Comparison of ENCODE assay signal across 1 cellular context in the genomic region with DNA sequence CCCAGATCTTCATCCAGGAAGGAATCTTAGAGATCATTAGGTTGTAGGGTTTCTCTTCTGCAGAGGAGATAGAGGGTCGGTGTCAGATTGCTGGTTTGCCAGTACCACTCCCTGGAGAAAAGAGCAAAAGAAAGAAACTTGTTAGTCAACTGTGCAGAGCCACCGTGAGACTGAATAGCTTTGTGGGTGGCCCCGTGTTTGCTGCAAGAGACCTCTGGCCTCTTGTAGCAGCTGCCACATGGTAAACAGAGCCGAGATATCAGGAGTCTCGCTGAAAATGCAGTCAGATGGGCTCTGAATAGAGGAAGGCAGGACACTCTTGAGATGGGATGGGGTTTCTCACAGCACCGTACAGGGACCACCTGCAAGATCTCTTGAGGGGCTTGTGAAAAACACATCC.
TF ChIP-seq lines count a peak whose summit lies in the region.

No MANE protein-coding gene starts in this region.

TF ChIP-seq in HepG2, 621 proteins besides CTCF, POLR2A, EP300 and RAD21 (continued from another document and continues in another):
- TF ChIP-seq TOPORS (CRISPR knock-in tag; IDR thresholded peaks at IDR 0.05) = 0 out of 2 replicates have a peak, but pooled peaks have one; percentile 27
- TF ChIP-seq, protein P1, sequence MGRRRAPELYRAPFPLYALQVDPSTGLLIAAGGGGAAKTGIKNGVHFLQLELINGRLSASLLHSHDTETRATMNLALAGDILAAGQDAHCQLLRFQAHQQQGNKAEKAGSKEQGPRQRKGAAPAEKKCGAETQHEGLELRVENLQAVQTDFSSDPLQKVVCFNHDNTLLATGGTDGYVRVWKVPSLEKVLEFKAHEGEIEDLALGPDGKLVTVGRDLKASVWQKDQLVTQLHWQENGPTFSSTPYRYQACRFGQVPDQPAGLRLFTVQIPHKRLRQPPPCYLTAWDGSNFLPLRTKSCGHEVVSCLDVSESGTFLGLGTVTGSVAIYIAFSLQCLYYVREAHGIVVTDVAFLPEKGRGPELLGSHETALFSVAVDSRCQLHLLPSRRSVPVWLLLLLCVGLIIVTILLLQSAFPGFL (CRISPR knock-in tag; IDR thresholded peaks at IDR 0.05) = no peak
- peak; percentile 75 for TF ChIP-seq FOXA3 (CRISPR knock-in tag; IDR thresholded peaks at IDR 0.05)
- peak; percentile 31; the same call in 1 of the 2 replicates for TF ChIP-seq SP5 (CRISPR knock-in tag; IDR thresholded peaks at IDR 0.05; ENCODE audit: borderline replicate concordance, low read depth)
- TF ChIP-seq, protein P2, sequence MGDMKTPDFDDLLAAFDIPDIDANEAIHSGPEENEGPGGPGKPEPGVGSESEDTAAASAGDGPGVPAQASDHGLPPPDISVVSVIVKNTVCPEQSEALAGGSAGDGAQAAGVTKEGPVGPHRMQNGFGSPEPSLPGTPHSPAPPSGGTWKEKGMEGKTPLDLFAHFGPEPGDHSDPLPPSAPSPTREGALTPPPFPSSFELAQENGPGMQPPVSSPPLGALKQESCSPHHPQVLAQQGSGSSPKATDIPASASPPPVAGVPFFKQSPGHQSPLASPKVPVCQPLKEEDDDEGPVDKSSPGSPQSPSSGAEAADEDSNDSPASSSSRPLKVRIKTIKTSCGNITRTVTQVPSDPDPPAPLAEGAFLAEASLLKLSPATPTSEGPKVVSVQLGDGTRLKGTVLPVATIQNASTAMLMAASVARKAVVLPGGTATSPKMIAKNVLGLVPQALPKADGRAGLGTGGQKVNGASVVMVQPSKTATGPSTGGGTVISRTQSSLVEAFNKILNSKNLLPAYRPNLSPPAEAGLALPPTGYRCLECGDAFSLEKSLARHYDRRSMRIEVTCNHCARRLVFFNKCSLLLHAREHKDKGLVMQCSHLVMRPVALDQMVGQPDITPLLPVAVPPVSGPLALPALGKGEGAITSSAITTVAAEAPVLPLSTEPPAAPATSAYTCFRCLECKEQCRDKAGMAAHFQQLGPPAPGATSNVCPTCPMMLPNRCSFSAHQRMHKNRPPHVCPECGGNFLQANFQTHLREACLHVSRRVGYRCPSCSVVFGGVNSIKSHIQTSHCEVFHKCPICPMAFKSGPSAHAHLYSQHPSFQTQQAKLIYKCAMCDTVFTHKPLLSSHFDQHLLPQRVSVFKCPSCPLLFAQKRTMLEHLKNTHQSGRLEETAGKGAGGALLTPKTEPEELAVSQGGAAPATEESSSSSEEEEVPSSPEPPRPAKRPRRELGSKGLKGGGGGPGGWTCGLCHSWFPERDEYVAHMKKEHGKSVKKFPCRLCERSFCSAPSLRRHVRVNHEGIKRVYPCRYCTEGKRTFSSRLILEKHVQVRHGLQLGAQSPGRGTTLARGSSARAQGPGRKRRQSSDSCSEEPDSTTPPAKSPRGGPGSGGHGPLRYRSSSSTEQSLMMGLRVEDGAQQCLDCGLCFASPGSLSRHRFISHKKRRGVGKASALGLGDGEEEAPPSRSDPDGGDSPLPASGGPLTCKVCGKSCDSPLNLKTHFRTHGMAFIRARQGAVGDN (CRISPR knock-in tag; IDR thresholded peaks at IDR 0.05) = peak; percentile 33; the same call in 1 of the 2 replicates
- TF ChIP-seq NR2F6 (IDR thresholded peaks at IDR 0.05) = peak; percentile 82
- TF ChIP-seq NR2F6 (CRISPR knock-in tag; IDR thresholded peaks at IDR 0.05) = peak; percentile 86
- no peak for TF ChIP-seq SATB2 (CRISPR knock-in tag; IDR thresholded peaks at IDR 0.05)
- TF ChIP-seq PPARG (CRISPR knock-in tag; conservative IDR thresholded peaks at IDR 0.05) = peak; percentile 33; the same call in 1 of the 2 replicates
- TF ChIP-seq ZNF292 (CRISPR knock-in tag; IDR thresholded peaks at IDR 0.05; ENCODE audit: borderline replicate concordance, low read depth) = peak; percentile 72; the same call in 1 of the 2 replicates
- TF ChIP-seq ZNF619 (CRISPR knock-in tag; IDR thresholded peaks at IDR 0.05) = no peak
- 0 out of 2 replicates have a peak, but pooled peaks have one; percentile 61 for TF ChIP-seq ZNF614 (CRISPR knock-in tag; IDR thresholded peaks at IDR 0.05; ENCODE audit: borderline replicate concordance)
- TF ChIP-seq, protein P3, sequence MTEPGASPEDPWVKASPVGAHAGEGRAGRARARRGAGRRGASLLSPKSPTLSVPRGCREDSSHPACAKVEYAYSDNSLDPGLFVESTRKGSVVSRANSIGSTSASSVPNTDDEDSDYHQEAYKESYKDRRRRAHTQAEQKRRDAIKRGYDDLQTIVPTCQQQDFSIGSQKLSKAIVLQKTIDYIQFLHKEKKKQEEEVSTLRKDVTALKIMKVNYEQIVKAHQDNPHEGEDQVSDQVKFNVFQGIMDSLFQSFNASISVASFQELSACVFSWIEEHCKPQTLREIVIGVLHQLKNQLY (CRISPR knock-in tag; IDR thresholded peaks at IDR 0.05) = no peak
- peak; percentile 54; the same call in 1 of the 2 replicates for TF ChIP-seq FOXJ3 (CRISPR knock-in tag; IDR thresholded peaks at IDR 0.05; ENCODE audit: borderline replicate concordance)
- TF ChIP-seq TBL1XR1 (IDR thresholded peaks at IDR 0.05; ENCODE audit: borderline replicate concordance, low read length, partially characterized antibody) = no peak
- TF ChIP-seq FOXO1 (CRISPR knock-in tag; IDR thresholded peaks at IDR 0.05) = peak; percentile 68
- peak; percentile 57; the same call in 1 of the 2 replicates for TF ChIP-seq ERF (CRISPR knock-in tag; IDR thresholded peaks at IDR 0.05)
- 0 out of 2 replicates have a peak, but pooled peaks have one; percentile 23 for TF ChIP-seq ZSCAN31 (CRISPR knock-in tag; IDR thresholded peaks at IDR 0.05; ENCODE audit: low read depth)
- TF ChIP-seq ZNF33A (CRISPR knock-in tag; IDR thresholded peaks at IDR 0.05; ENCODE audit: borderline replicate concordance) = no peak
- TF ChIP-seq ZNF556 (CRISPR knock-in tag; IDR thresholded peaks at IDR 0.05; ENCODE audit: borderline replicate concordance) = peak; percentile 42; the same call in 1 of the 2 replicates
- TF ChIP-seq SOX13 (IDR thresholded peaks at IDR 0.05) = no peak
- TF ChIP-seq SOX13 (CRISPR knock-in tag; conservative IDR thresholded peaks at IDR 0.05 in 1 of 2, IDR thresholded peaks at IDR 0.05 in 1 of 2) = peak in 1 of 2 experiments; percentile 67; a peak in 2 of 4 replicates
- TF ChIP-seq ZNF331 (CRISPR knock-in tag; IDR thresholded peaks at IDR 0.05) = peak; percentile 64; the same call in 1 of the 2 replicates
- TF ChIP-seq ZNF275 (CRISPR knock-in tag; IDR thresholded peaks at IDR 0.05; ENCODE audit: borderline replicate concordance) = no peak
- no peak for TF ChIP-seq GABPA (IDR thresholded peaks at IDR 0.05; ENCODE audit: low read depth, low read length)
- no peak for TF ChIP-seq GABPA (CRISPR knock-in tag; IDR thresholded peaks at IDR 0.05; ENCODE audit: low read depth)
- TF ChIP-seq KDM6A (CRISPR knock-in tag; IDR thresholded peaks at IDR 0.05; ENCODE audit: low read depth) = peak; percentile 32; the same call in 1 of the 2 replicates
- TF ChIP-seq XRCC5 (optimal IDR thresholded peaks at IDR 0.05; ENCODE audit: low read length) = peak; percentile 40
- peak; percentile 49; the same call in 1 of the 2 replicates for TF ChIP-seq SAP130 (CRISPR knock-in tag; IDR thresholded peaks at IDR 0.05; ENCODE audit: low read depth)
- no peak for TF ChIP-seq TEAD3 (CRISPR knock-in tag; optimal IDR thresholded peaks at IDR 0.05; ENCODE audit: borderline replicate concordance)
- TF ChIP-seq ELF3 (CRISPR knock-in tag; IDR thresholded peaks at IDR 0.05) = peak; percentile 35; the same call in 1 of the 2 replicates
- TF ChIP-seq ZNF747 (CRISPR knock-in tag; IDR thresholded peaks at IDR 0.05; ENCODE audit: borderline replicate concordance) = 0 out of 2 replicates have a peak, but pooled peaks have one; percentile 9
- no peak for TF ChIP-seq CBX2 (IDR thresholded peaks at IDR 0.05; ENCODE audit: low read depth, low read length)
- TF ChIP-seq CBX2 (CRISPR knock-in tag; IDR thresholded peaks at IDR 0.05; ENCODE audit: low read depth) = no peak
- no peak for TF ChIP-seq ARNT2 (CRISPR knock-in tag; IDR thresholded peaks at IDR 0.05; ENCODE audit: low read depth)
- no peak for TF ChIP-seq CSRNP2 (CRISPR knock-in tag; conservative IDR thresholded peaks at IDR 0.05; ENCODE audit: low read depth)
- no peak for TF ChIP-seq RBFOX2 (IDR thresholded peaks at IDR 0.05; ENCODE audit: low read depth, low read length)
- TF ChIP-seq, protein P4, sequence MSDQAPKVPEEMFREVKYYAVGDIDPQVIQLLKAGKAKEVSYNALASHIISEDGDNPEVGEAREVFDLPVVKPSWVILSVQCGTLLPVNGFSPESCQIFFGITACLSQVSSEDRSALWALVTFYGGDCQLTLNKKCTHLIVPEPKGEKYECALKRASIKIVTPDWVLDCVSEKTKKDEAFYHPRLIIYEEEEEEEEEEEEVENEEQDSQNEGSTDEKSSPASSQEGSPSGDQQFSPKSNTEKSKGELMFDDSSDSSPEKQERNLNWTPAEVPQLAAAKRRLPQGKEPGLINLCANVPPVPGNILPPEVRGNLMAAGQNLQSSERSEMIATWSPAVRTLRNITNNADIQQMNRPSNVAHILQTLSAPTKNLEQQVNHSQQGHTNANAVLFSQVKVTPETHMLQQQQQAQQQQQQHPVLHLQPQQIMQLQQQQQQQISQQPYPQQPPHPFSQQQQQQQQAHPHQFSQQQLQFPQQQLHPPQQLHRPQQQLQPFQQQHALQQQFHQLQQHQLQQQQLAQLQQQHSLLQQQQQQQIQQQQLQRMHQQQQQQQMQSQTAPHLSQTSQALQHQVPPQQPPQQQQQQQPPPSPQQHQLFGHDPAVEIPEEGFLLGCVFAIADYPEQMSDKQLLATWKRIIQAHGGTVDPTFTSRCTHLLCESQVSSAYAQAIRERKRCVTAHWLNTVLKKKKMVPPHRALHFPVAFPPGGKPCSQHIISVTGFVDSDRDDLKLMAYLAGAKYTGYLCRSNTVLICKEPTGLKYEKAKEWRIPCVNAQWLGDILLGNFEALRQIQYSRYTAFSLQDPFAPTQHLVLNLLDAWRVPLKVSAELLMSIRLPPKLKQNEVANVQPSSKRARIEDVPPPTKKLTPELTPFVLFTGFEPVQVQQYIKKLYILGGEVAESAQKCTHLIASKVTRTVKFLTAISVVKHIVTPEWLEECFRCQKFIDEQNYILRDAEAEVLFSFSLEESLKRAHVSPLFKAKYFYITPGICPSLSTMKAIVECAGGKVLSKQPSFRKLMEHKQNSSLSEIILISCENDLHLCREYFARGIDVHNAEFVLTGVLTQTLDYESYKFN (CRISPR knock-in tag; conservative IDR thresholded peaks at IDR 0.05) = peak; percentile 71
- no peak for TF ChIP-seq THRA (CRISPR knock-in tag; IDR thresholded peaks at IDR 0.05; ENCODE audit: borderline replicate concordance)
- TF ChIP-seq RORA (CRISPR knock-in tag; IDR thresholded peaks at IDR 0.05) = no peak
- TF ChIP-seq, protein P5, sequence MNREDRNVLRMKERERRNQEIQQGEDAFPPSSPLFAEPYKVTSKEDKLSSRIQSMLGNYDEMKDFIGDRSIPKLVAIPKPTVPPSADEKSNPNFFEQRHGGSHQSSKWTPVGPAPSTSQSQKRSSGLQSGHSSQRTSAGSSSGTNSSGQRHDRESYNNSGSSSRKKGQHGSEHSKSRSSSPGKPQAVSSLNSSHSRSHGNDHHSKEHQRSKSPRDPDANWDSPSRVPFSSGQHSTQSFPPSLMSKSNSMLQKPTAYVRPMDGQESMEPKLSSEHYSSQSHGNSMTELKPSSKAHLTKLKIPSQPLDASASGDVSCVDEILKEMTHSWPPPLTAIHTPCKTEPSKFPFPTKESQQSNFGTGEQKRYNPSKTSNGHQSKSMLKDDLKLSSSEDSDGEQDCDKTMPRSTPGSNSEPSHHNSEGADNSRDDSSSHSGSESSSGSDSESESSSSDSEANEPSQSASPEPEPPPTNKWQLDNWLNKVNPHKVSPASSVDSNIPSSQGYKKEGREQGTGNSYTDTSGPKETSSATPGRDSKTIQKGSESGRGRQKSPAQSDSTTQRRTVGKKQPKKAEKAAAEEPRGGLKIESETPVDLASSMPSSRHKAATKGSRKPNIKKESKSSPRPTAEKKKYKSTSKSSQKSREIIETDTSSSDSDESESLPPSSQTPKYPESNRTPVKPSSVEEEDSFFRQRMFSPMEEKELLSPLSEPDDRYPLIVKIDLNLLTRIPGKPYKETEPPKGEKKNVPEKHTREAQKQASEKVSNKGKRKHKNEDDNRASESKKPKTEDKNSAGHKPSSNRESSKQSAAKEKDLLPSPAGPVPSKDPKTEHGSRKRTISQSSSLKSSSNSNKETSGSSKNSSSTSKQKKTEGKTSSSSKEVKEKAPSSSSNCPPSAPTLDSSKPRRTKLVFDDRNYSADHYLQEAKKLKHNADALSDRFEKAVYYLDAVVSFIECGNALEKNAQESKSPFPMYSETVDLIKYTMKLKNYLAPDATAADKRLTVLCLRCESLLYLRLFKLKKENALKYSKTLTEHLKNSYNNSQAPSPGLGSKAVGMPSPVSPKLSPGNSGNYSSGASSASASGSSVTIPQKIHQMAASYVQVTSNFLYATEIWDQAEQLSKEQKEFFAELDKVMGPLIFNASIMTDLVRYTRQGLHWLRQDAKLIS (CRISPR knock-in tag; IDR thresholded peaks at IDR 0.05) = no peak
- TF ChIP-seq ZNF260 (CRISPR knock-in tag; IDR thresholded peaks at IDR 0.05; ENCODE audit: borderline replicate concordance, low read depth) = no peak
- no peak for TF ChIP-seq KLF6 (CRISPR knock-in tag; IDR thresholded peaks at IDR 0.05)
- no peak for TF ChIP-seq TBX3 (IDR thresholded peaks at IDR 0.05; ENCODE audit: borderline replicate concordance)
- TF ChIP-seq SOX5 (CRISPR knock-in tag; IDR thresholded peaks at IDR 0.05; ENCODE audit: borderline replicate concordance) = peak; percentile 27; the same call in 1 of the 2 replicates
- TF ChIP-seq NONO (IDR thresholded peaks at IDR 0.05) = no peak
- no peak for TF ChIP-seq NONO (CRISPR knock-in tag; conservative IDR thresholded peaks at IDR 0.05)
